ENCODE assay signal across 11 cellular contexts in genomic region chr18:74898965-74899364, GRCh38.
DNase-seq lines count a peak whose midpoint lies in the region; ATAC-seq and TF ChIP-seq lines count a peak whose summit lies in the region.
"Had no signal": no experiment of that assay in that cellular context is flagged by ENCODE, and none has a peak within 500 bp of the region (broad histone marks: within the 10 kb centered on the region; RNA-seq: fewer than 3 reads in every experiment).

No MANE protein-coding gene starts in this region.

- DNase-seq in COR-L47 (lab: John Stamatoyannopoulos, UW): peak; percentile 74
- DNase-seq in MG63: peak; percentile 53
- peak; percentile 22 for DNase-seq in mesenchymal stem cell
- DNase-seq in tibial nerve (ENCODE audit: low spot score in 2 of 2): no peak
- no peak for DNase-seq in sigmoid colon
- no peak for DNase-seq in activated CD4-positive, alpha-beta memory T cell treated with anti-CD3 and anti-CD28 coated beads for 36 hours
- DNase-seq in SK-N-DZ (ENCODE audit: low spot score): no peak
- DNase-seq: stimulated activated CD4-positive, alpha-beta T cell treated with anti-CD3 and anti-CD28 coated beads, Interleukin-2, amount 100 ng/mL, for 48 hours had no signal

- TF ChIP-seq POLR2A in tibial nerve (IDR thresholded peaks at IDR 0.05): no peak
- TF ChIP-seq POLR2A in sigmoid colon (IDR thresholded peaks at IDR 0.05): no peak

- no peak overlapping the region for H2BK120ac ChIP-seq in mesenchymal stem cell (ENCODE audit: low read depth, low read length)

- POLR2A ChIA-PET in activated CD4-positive, alpha-beta memory T cell treated with anti-CD3 and anti-CD28 coated beads for 36 hours (lab: Charles Lee): no interaction called here

- peak overlapping the region; percentile 50 for H3K27ac Mint-ChIP-seq in activated T-helper 17 cell treated with anti-CD3 and anti-CD28 coated beads, Interleukin-2, amount 50 U/mL, for 72 hours
- no peak overlapping the region for H3K27ac Mint-ChIP-seq in activated CD4-positive, alpha-beta memory T cell treated with anti-CD3 and anti-CD28 coated beads for 36 hours

- H3K27me3 Mint-ChIP-seq in activated T-helper 17 cell treated with anti-CD3 and anti-CD28 coated beads, Interleukin-2, amount 50 U/mL, for 72 hours: no peaks in the 10 kb centered on the region
- H3K27me3 Mint-ChIP-seq in activated CD4-positive, alpha-beta memory T cell treated with anti-CD3 and anti-CD28 coated beads for 36 hours: no peaks in the 10 kb centered on the region

- no peak overlapping the region for H3K23ac ChIP-seq in mesenchymal stem cell (ENCODE audit: low read length in 2 of 2)

- no peak overlapping the region for H2AK5ac ChIP-seq in mesenchymal stem cell (ENCODE audit: low read length, severe bottlenecking)

- peak overlapping the region in 1 of 2 experiments; percentile 79 for H3K18ac ChIP-seq in mesenchymal stem cell (ENCODE audit: low read depth in 1 of 2, low read length in 2 of 2)

- CTCF ChIA-PET in activated CD4-positive, alpha-beta memory T cell treated with anti-CD3 and anti-CD28 coated beads for 36 hours (lab: Charles Lee): no interaction called here

- H3K27me3 ChIP-seq in MG63 (no peaks in the 10 kb centered on the region), mesenchymal stem cell (ENCODE audit: control insufficient read depth in 1 of 2, insufficient read depth in 1 of 2, low read length in 2 of 2) (no peaks in the 10 kb centered on the region), tibial nerve (no peaks in the 10 kb centered on the region), sigmoid colon (no peaks in the 10 kb centered on the region)
- H3K27me3 ChIP-seq: heart right ventricle, upper lobe of left lung had no signal

- no peak overlapping the region for H2AFZ ChIP-seq in mesenchymal stem cell (ENCODE audit: low read depth, low read length)

- H3K9me3 Mint-ChIP-seq in activated T-helper 17 cell treated with anti-CD3 and anti-CD28 coated beads, Interleukin-2, amount 50 U/mL, for 72 hours: no peaks in the 10 kb centered on the region
- H3K9me3 Mint-ChIP-seq in activated CD4-positive, alpha-beta memory T cell treated with anti-CD3 and anti-CD28 coated beads for 36 hours: no peaks in the 10 kb centered on the region

- H3K4me3 ChIP-seq in MG63 (no peak overlapping the region), mesenchymal stem cell (ENCODE audit: insufficient read depth in 1 of 2, low read depth in 1 of 2, low read length in 2 of 2) (no peak overlapping the region), tibial nerve (no peak overlapping the region), sigmoid colon (no peak overlapping the region)
- H3K4me3 ChIP-seq: heart right ventricle, upper lobe of left lung had no signal

- H3K9me3 ChIP-seq in MG63: no peaks in the 10 kb centered on the region
- no peaks in the 10 kb centered on the region for H3K9me3 ChIP-seq in mesenchymal stem cell (ENCODE audit: control insufficient read depth, low read length)
- H3K9me3 ChIP-seq in tibial nerve: no peaks in the 10 kb centered on the region
- H3K9me3 ChIP-seq in sigmoid colon: no peaks in the 10 kb centered on the region
- H3K9me3 ChIP-seq: heart right ventricle, upper lobe of left lung had no signal

- no peak overlapping the region for H2BK5ac ChIP-seq in mesenchymal stem cell (ENCODE audit: low read depth, low read length, poor library complexity, severe bottlenecking)

- whole genome bisulfite sequencing in mesenchymal stem cell: 79% methylated on average over 3 of the region's 3 CpGs
- 63 to 68% methylated on average over 3 of the region's 3 CpGs for WGBS in tibial nerve, 2 donors
- 66 to 88% methylated on average over 3 of the region's 3 CpGs for WGBS in sigmoid colon, 2 donors

- peaks cover 15% of the 10 kb centered on the region for H3K36me3 Mint-ChIP-seq in activated T-helper 17 cell treated with anti-CD3 and anti-CD28 coated beads, Interleukin-2, amount 50 U/mL, for 72 hours (ENCODE audit: low read depth)
- H3K36me3 Mint-ChIP-seq in activated CD4-positive, alpha-beta memory T cell treated with anti-CD3 and anti-CD28 coated beads for 36 hours: no peaks in the 10 kb centered on the region

- H3K14ac ChIP-seq in mesenchymal stem cell (ENCODE audit: low read length in 2 of 2): peak overlapping the region in 1 of 2 experiments; percentile 35

- H3K4ac ChIP-seq in mesenchymal stem cell (ENCODE audit: low read depth in 1 of 2, low read length in 2 of 2): no peak overlapping the region

- peaks cover 2% of the 10 kb centered on the region for H3K79me1 ChIP-seq in mesenchymal stem cell (replicated peaks; ENCODE audit: low read length, poor library complexity, severe bottlenecking)

- no peaks in the 10 kb centered on the region for H3K36me3 ChIP-seq in MG63
- no peaks in the 10 kb centered on the region for H3K36me3 ChIP-seq in mesenchymal stem cell (ENCODE audit: control insufficient read depth in 1 of 2, insufficient read depth in 2 of 2, low read depth in 1 of 2, low read length in 2 of 2)
- no peaks in the 10 kb centered on the region for H3K36me3 ChIP-seq in tibial nerve
- H3K36me3 ChIP-seq in sigmoid colon: no peaks in the 10 kb centered on the region
- H3K36me3 ChIP-seq: upper lobe of left lung had no signal

- H3K4me1 ChIP-seq in mesenchymal stem cell (ENCODE audit: control insufficient read depth, insufficient read depth, low read depth, low read length): peaks cover 10% of the 10 kb centered on the region
- peaks cover 0 to 47% (median 14%) of the 10 kb centered on the region in 4 donors for H3K4me1 ChIP-seq in tibial nerve
- peaks cover 0 to 31% (median 0%) of the 10 kb centered on the region in 4 donors for H3K4me1 ChIP-seq in sigmoid colon

- H2BK15ac ChIP-seq in mesenchymal stem cell (ENCODE audit: low read depth, poor library complexity, severe bottlenecking): no peak overlapping the region

- H3K27ac ChIP-seq in mesenchymal stem cell (ENCODE audit: low read length, poor library complexity, severe bottlenecking) (peak overlapping the region; percentile 75), tibial nerve (peak overlapping the region in 1 of 4 donors; percentile 56), sigmoid colon (no peak overlapping the region)

- peaks cover 4% of the 10 kb centered on the region for H3K4me1 Mint-ChIP-seq in activated T-helper 17 cell treated with anti-CD3 and anti-CD28 coated beads, Interleukin-2, amount 50 U/mL, for 72 hours
- H3K4me1 Mint-ChIP-seq in activated CD4-positive, alpha-beta memory T cell treated with anti-CD3 and anti-CD28 coated beads for 36 hours (ENCODE audit: low read depth): peaks cover 4% of the 10 kb centered on the region

- H3K4me2 ChIP-seq in mesenchymal stem cell (ENCODE audit: low read length, poor library complexity, severe bottlenecking): no peak overlapping the region

- H4K8ac ChIP-seq in mesenchymal stem cell (ENCODE audit: low read length): no peak overlapping the region

- ATAC-seq in activated T-helper 17 cell treated with anti-CD3 and anti-CD28 coated beads, Interleukin-2, amount 50 U/mL, for 72 hours (replicated peaks): no peak

- H4K91ac ChIP-seq in mesenchymal stem cell (ENCODE audit: low read length): peak overlapping the region; percentile 57

- TF ChIP-seq EP300 in tibial nerve (IDR thresholded peaks at IDR 0.05): no peak
- TF ChIP-seq EP300 in sigmoid colon (IDR thresholded peaks at IDR 0.05): no peak

- intact Hi-C loops in sigmoid colon (cut with DNase I): no loop called here
- intact Hi-C loops in activated CD4-positive, alpha-beta memory T cell treated with anti-CD3 and anti-CD28 coated beads for 36 hours (cut with micrococcal nuclease): loop anchor here (5.0 to 10.0 kb wide), 2 partner anchors 244 to 308 kb away; partner anchors contain the start of gene PTGR3

- H2BK12ac ChIP-seq in mesenchymal stem cell (ENCODE audit: low read length in 2 of 2): peak overlapping the region in 1 of 2 experiments; percentile 21

- no peak for TF ChIP-seq CTCF in tibial nerve (IDR thresholded peaks at IDR 0.05)
- TF ChIP-seq CTCF in sigmoid colon (IDR thresholded peaks at IDR 0.05): no peak

- H3K4me3 Mint-ChIP-seq in activated T-helper 17 cell treated with anti-CD3 and anti-CD28 coated beads, Interleukin-2, amount 50 U/mL, for 72 hours: no peak overlapping the region
- H3K4me3 Mint-ChIP-seq in activated CD4-positive, alpha-beta memory T cell treated with anti-CD3 and anti-CD28 coated beads for 36 hours: no peak overlapping the region

- H3K9ac ChIP-seq in mesenchymal stem cell (ENCODE audit: low read length): peak overlapping the region; percentile 0

Comparison
In these comparisons a context has a peak if more than half of its experiments do, and no peak if none do; other contexts are left out.
1. DNase-seq: peak in COR-L47 (single experiment), MG63 (single experiment) and mesenchymal stem cell (single experiment); none in tibial nerve (0 of 2), sigmoid colon (single experiment), activated CD4-positive, alpha-beta memory T cell treated with anti-CD3 and anti-CD28 coated beads for 36 hours (single experiment) and SK-N-DZ (single experiment).